11 cellular contexts compared by ENCODE assay signal in genomic region chr2:62303818-62304217, GRCh38.
DNase-seq lines count a peak whose midpoint lies in the region; ATAC-seq lines count a peak whose summit lies in the region.
"Had no signal": no experiment of that assay in that cellular context is flagged by ENCODE, and none has a peak within 500 bp of the region (broad histone marks: within the 10 kb centered on the region; RNA-seq: fewer than 3 reads in every experiment).

No MANE protein-coding gene starts in this region.

- CTCF ChIA-PET in activated CD8-positive, alpha-beta memory T cell treated with anti-CD3 and anti-CD28 coated beads, Interleukin-2, amount 10 ng/mL, durations not matched to agents 7 days and 5 days (lab: Charles Lee): interaction anchor here (0.8 to 2.4 kb wide), 4 partner anchors 10 to 106 kb away, joined by 4 to 9 read pairs (median 6); no protein-coding TSS in a partner anchor

- H3K36me3 Mint-ChIP-seq in activated CD8-positive, alpha-beta memory T cell treated with anti-CD3 and anti-CD28 coated beads, Interleukin-2, amount 10 ng/mL, durations not matched to agents 7 days and 5 days: no peaks in the 10 kb centered on the region
- no peaks in the 10 kb centered on the region for H3K36me3 Mint-ChIP-seq in activated T-helper 2 cell treated with anti-CD3 and anti-CD28 coated beads, Interferon-gamma antibody, Interleukin-2, Interleukin-4, amounts not matched to agents 10 μg/mL and 5 μg/mL and 100 μg/mL, durations not matched to agents 14 hours and 24 hours and 36 hours (ENCODE audit: low read depth)
- H3K36me3 Mint-ChIP-seq in stimulated activated memory B cell treated with anti-CD40 and anti-IgM and Interleukin-4, amounts not matched to agents 10 μg/mL and 1 μg/mL and 100 μg/mL, for 72 hours: no peaks in the 10 kb centered on the region
- H3K36me3 Mint-ChIP-seq: mesothelial cell of epicardium had no signal

- peaks cover 75% of the 10 kb centered on the region for H3K4me1 Mint-ChIP-seq in activated CD8-positive, alpha-beta memory T cell treated with anti-CD3 and anti-CD28 coated beads, Interleukin-2, amount 10 ng/mL, durations not matched to agents 7 days and 5 days
- H3K4me1 Mint-ChIP-seq in activated T-helper 2 cell treated with anti-CD3 and anti-CD28 coated beads, Interferon-gamma antibody, Interleukin-2, Interleukin-4, amounts not matched to agents 10 μg/mL and 5 μg/mL and 100 μg/mL, durations not matched to agents 14 hours and 24 hours and 36 hours (ENCODE audit: low read depth): peaks cover 54% of the 10 kb centered on the region
- peaks cover 61% of the 10 kb centered on the region for H3K4me1 Mint-ChIP-seq in stimulated activated memory B cell treated with anti-CD40 and anti-IgM and Interleukin-4, amounts not matched to agents 10 μg/mL and 1 μg/mL and 100 μg/mL, for 72 hours

- no peaks in the 10 kb centered on the region for H3K27me3 Mint-ChIP-seq in activated CD8-positive, alpha-beta memory T cell treated with anti-CD3 and anti-CD28 coated beads, Interleukin-2, amount 10 ng/mL, durations not matched to agents 7 days and 5 days
- H3K27me3 Mint-ChIP-seq in activated T-helper 2 cell treated with anti-CD3 and anti-CD28 coated beads, Interferon-gamma antibody, Interleukin-2, Interleukin-4, amounts not matched to agents 10 μg/mL and 5 μg/mL and 100 μg/mL, durations not matched to agents 14 hours and 24 hours and 36 hours (ENCODE audit: low read depth): peaks cover 2% of the 10 kb centered on the region
- no peaks in the 10 kb centered on the region for H3K27me3 Mint-ChIP-seq in stimulated activated memory B cell treated with anti-CD40 and anti-IgM and Interleukin-4, amounts not matched to agents 10 μg/mL and 1 μg/mL and 100 μg/mL, for 72 hours

- intact Hi-C loops in activated T-helper 2 cell treated with anti-CD3 and anti-CD28 coated beads, Interferon-gamma antibody, Interleukin-2, Interleukin-4, amounts not matched to agents 10 μg/mL and 5 μg/mL and 100 μg/mL, durations not matched to agents 14 hours and 24 hours and 36 hours (cut with micrococcal nuclease): loop anchor here (2.0 kb wide), 1 partner anchor 17 kb away; no protein-coding TSS in a partner anchor

- no peaks in the 10 kb centered on the region for H3K9me3 Mint-ChIP-seq in activated CD8-positive, alpha-beta memory T cell treated with anti-CD3 and anti-CD28 coated beads, Interleukin-2, amount 10 ng/mL, durations not matched to agents 7 days and 5 days (ENCODE audit: low read depth)
- no peaks in the 10 kb centered on the region for H3K9me3 Mint-ChIP-seq in activated T-helper 2 cell treated with anti-CD3 and anti-CD28 coated beads, Interferon-gamma antibody, Interleukin-2, Interleukin-4, amounts not matched to agents 10 μg/mL and 5 μg/mL and 100 μg/mL, durations not matched to agents 14 hours and 24 hours and 36 hours
- no peaks in the 10 kb centered on the region for H3K9me3 Mint-ChIP-seq in stimulated activated memory B cell treated with anti-CD40 and anti-IgM and Interleukin-4, amounts not matched to agents 10 μg/mL and 1 μg/mL and 100 μg/mL, for 72 hours
- H3K9me3 Mint-ChIP-seq: mesothelial cell of epicardium had no signal

- no peak for DNase-seq in activated CD8-positive, alpha-beta memory T cell treated with anti-CD3 and anti-CD28 coated beads, Interleukin-2, amount 10 ng/mL, durations not matched to agents 7 days and 5 days
- DNase-seq in activated CD8-positive, alpha-beta memory T cell treated with anti-CD3 and anti-CD28 coated beads, Interleukin-2, amount 50 U/mL, for 48 hours: no peak
- DNase-seq in activated T-helper 2 cell treated with anti-CD3 and anti-CD28 coated beads, Interferon-gamma antibody, Interleukin-2, Interleukin-4, amounts not matched to agents 10 μg/mL and 5 μg/mL and 100 μg/mL, durations not matched to agents 14 hours and 24 hours and 36 hours (ENCODE audit: low spot score): no peak
- no peak for DNase-seq in dermis blood vessel endothelial cell
- DNase-seq in NCI-H748 (lab: John Stamatoyannopoulos, UW; ENCODE audit: unreplicated experiment): no peak
- no peak for DNase-seq in T-helper 9 cell
- DNase-seq: anterior cingulate cortex, NCI-H187 had no signal

- no peak for ATAC-seq in activated CD8-positive, alpha-beta memory T cell treated with anti-CD3 and anti-CD28 coated beads, Interleukin-2, amount 10 ng/mL, durations not matched to agents 7 days and 5 days
- ATAC-seq in HG03457 (IDR thresholded peaks at IDR 0.05; ENCODE audit: unreplicated experiment): peak; percentile 40
- ATAC-seq in stimulated activated memory B cell treated with anti-CD40 and anti-IgM and Interleukin-4, amounts not matched to agents 10 μg/mL and 1 μg/mL and 100 μg/mL, for 72 hours: no peak

- peak overlapping the region; percentile 98 for H3K27ac Mint-ChIP-seq in activated CD8-positive, alpha-beta memory T cell treated with anti-CD3 and anti-CD28 coated beads, Interleukin-2, amount 10 ng/mL, durations not matched to agents 7 days and 5 days
- H3K27ac Mint-ChIP-seq in activated T-helper 2 cell treated with anti-CD3 and anti-CD28 coated beads, Interferon-gamma antibody, Interleukin-2, Interleukin-4, amounts not matched to agents 10 μg/mL and 5 μg/mL and 100 μg/mL, durations not matched to agents 14 hours and 24 hours and 36 hours: peak overlapping the region; percentile 94
- H3K27ac Mint-ChIP-seq in stimulated activated memory B cell treated with anti-CD40 and anti-IgM and Interleukin-4, amounts not matched to agents 10 μg/mL and 1 μg/mL and 100 μg/mL, for 72 hours: peak overlapping the region; percentile 67
- H3K27ac Mint-ChIP-seq: mesothelial cell of epicardium had no signal

- peak overlapping the region; percentile 31 for H3K4me3 Mint-ChIP-seq in activated CD8-positive, alpha-beta memory T cell treated with anti-CD3 and anti-CD28 coated beads, Interleukin-2, amount 10 ng/mL, durations not matched to agents 7 days and 5 days
- H3K4me3 Mint-ChIP-seq in activated T-helper 2 cell treated with anti-CD3 and anti-CD28 coated beads, Interferon-gamma antibody, Interleukin-2, Interleukin-4, amounts not matched to agents 10 μg/mL and 5 μg/mL and 100 μg/mL, durations not matched to agents 14 hours and 24 hours and 36 hours (ENCODE audit: low read depth): no peak overlapping the region
- no peak overlapping the region for H3K4me3 Mint-ChIP-seq in stimulated activated memory B cell treated with anti-CD40 and anti-IgM and Interleukin-4, amounts not matched to agents 10 μg/mL and 1 μg/mL and 100 μg/mL, for 72 hours
- H3K4me3 Mint-ChIP-seq: mesothelial cell of epicardium had no signal
